ENCODE assay signal across 15 cellular contexts in genomic region chr1:234769284-234769998, GRCh38.
DNase-seq lines count a peak whose midpoint lies in the region; ATAC-seq and TF ChIP-seq lines count a peak whose summit lies in the region.
"Had no signal": no experiment of that assay in that cellular context is flagged by ENCODE, and none has a peak within 500 bp of the region (broad histone marks: within the 10 kb centered on the region; RNA-seq: fewer than 3 reads in every experiment).

No MANE protein-coding gene starts in this region.

- no peaks in the 10 kb centered on the region for H4K20me1 ChIP-seq in hepatocyte (ENCODE audit: insufficient read depth, poor library complexity, severe bottlenecking)

- peak overlapping the region; percentile 64 for H3K27ac ChIP-seq in hepatocyte
- H3K27ac ChIP-seq in thymus (ENCODE audit: low read depth): peak overlapping the region; percentile 80
- no peak overlapping the region for H3K27ac ChIP-seq in RWPE1
- no peak overlapping the region for H3K27ac ChIP-seq in psoas muscle
- H3K27ac ChIP-seq: breast epithelium, foreskin keratinocyte, lower lobe of right lung, SJSA1, thoracic aorta, VCaP had no signal

- H3K4me3 ChIP-seq in hepatocyte: no peak overlapping the region
- no peak overlapping the region for H3K4me3 ChIP-seq in thymus (ENCODE audit: low read length)
- H3K4me3 ChIP-seq in psoas muscle: no peak overlapping the region
- H3K4me3 ChIP-seq: breast epithelium, lower lobe of right lung, MG63, SJSA1, thoracic aorta had no signal

- POLR2A ChIA-PET in activated B cell treated with CpG ODN at 0.5 μM for 24 hours (lab: Charles Lee): interaction anchor here (1.1 to 4.4 kb wide), 8 partner anchors 13 to 242 kb away, joined by 3 to 86 read pairs (median 6); partner anchors contain the start of gene IRF2BP2
- POLR2A ChIA-PET in RWPE1 (lab: Yijun Ruan, JAX; ENCODE audit: low non-redundant PET): no interaction called here

- H3K4me1 ChIP-seq in hepatocyte (ENCODE audit: insufficient read depth) (peaks cover 36% of the 10 kb centered on the region), thymus (ENCODE audit: control insufficient read depth, insufficient read depth, low read length) (peaks cover 29% of the 10 kb centered on the region), psoas muscle (peaks cover 18% of the 10 kb centered on the region)
- H3K4me1 ChIP-seq: breast epithelium had no signal

- no peak overlapping the region for H3K4me2 ChIP-seq in hepatocyte

- no peaks in the 10 kb centered on the region for H3K9me2 ChIP-seq in hepatocyte (replicated peaks; ENCODE audit: insufficient read depth)

- no peak for TF ChIP-seq CTCF in activated B cell treated with CpG ODN at 0.5 μM for 24 hours (IDR thresholded peaks at IDR 0.05)
- no peak for TF ChIP-seq CTCF in hepatocyte (IDR thresholded peaks at IDR 0.05; ENCODE audit: poor library complexity)
- TF ChIP-seq CTCF in RWPE1 (conservative IDR thresholded peaks at IDR 0.05; ENCODE audit: low read depth): no peak
- no peak for TF ChIP-seq CTCF in psoas muscle (IDR thresholded peaks at IDR 0.05)

- H3K9me3 Mint-ChIP-seq in activated naive CD4-positive, alpha-beta T cell treated with anti-CD3 and anti-CD28 coated beads, Interleukin-2, amount 50 U/mL, for 24 hours: no peaks in the 10 kb centered on the region
- H3K9me3 Mint-ChIP-seq in activated B cell treated with CpG ODN at 0.5 μM for 24 hours: no peaks in the 10 kb centered on the region

- no peaks in the 10 kb centered on the region for H3K36me3 Mint-ChIP-seq in activated naive CD4-positive, alpha-beta T cell treated with anti-CD3 and anti-CD28 coated beads, Interleukin-2, amount 50 U/mL, for 24 hours
- H3K36me3 Mint-ChIP-seq in activated B cell treated with CpG ODN at 0.5 μM for 24 hours (ENCODE audit: low read depth): no peaks in the 10 kb centered on the region

- no peaks in the 10 kb centered on the region for H3K36me3 ChIP-seq in hepatocyte (replicated peaks; ENCODE audit: insufficient read depth, low read depth)
- no peaks in the 10 kb centered on the region for H3K36me3 ChIP-seq in thymus (ENCODE audit: control insufficient read depth, insufficient read depth)
- H3K36me3 ChIP-seq in psoas muscle (ENCODE audit: insufficient read depth in 1 of 2, low read depth in 1 of 2): no peaks in the 10 kb centered on the region
- H3K36me3 ChIP-seq: breast epithelium, lower lobe of right lung, MG63, SJSA1, thoracic aorta had no signal

- H3K79me2 ChIP-seq in hepatocyte: no peaks in the 10 kb centered on the region

- ATAC-seq in activated B cell treated with CpG ODN at 0.5 μM for 24 hours (ENCODE audit: low read depth): no peak
- ATAC-seq in psoas muscle: no peak
- ATAC-seq in HG03521 (IDR thresholded peaks at IDR 0.05; ENCODE audit: unreplicated experiment): no peak
- ATAC-seq: foreskin keratinocyte, lower lobe of right lung had no signal

- CTCF ChIA-PET in activated B cell treated with CpG ODN at 0.5 μM for 24 hours (lab: Charles Lee) (interaction anchor here (2.2 to 2.7 kb wide), 2 partner anchors 158 to 314 kb away, joined by 7 to 12 read pairs; no protein-coding TSS in a partner anchor), RWPE1 (lab: Yijun Ruan, JAX) (no interaction called here)

- H3K27me3 ChIP-seq in hepatocyte: no peaks in the 10 kb centered on the region
- H3K27me3 ChIP-seq in thymus (ENCODE audit: control insufficient read depth, insufficient read depth): no peaks in the 10 kb centered on the region
- no peaks in the 10 kb centered on the region for H3K27me3 ChIP-seq in psoas muscle (ENCODE audit: insufficient read depth in 3 of 3, low read length in 2 of 3)
- H3K27me3 ChIP-seq: breast epithelium, foreskin keratinocyte, MG63, SJSA1 had no signal

- peak overlapping the region; percentile 87 for H3K27ac Mint-ChIP-seq in activated naive CD4-positive, alpha-beta T cell treated with anti-CD3 and anti-CD28 coated beads, Interleukin-2, amount 50 U/mL, for 24 hours
- H3K27ac Mint-ChIP-seq in activated B cell treated with CpG ODN at 0.5 μM for 24 hours: peak overlapping the region; percentile 83

- H3K27me3 Mint-ChIP-seq in activated naive CD4-positive, alpha-beta T cell treated with anti-CD3 and anti-CD28 coated beads, Interleukin-2, amount 50 U/mL, for 24 hours: no peaks in the 10 kb centered on the region
- H3K27me3 Mint-ChIP-seq in activated B cell treated with CpG ODN at 0.5 μM for 24 hours: no peaks in the 10 kb centered on the region

- intact Hi-C loops in activated B cell treated with CpG ODN at 0.5 μM for 24 hours (cut with micrococcal nuclease): no loop called here
- intact Hi-C loops in psoas muscle (cut with DNase I): no loop called here

- H3K4me1 Mint-ChIP-seq in activated naive CD4-positive, alpha-beta T cell treated with anti-CD3 and anti-CD28 coated beads, Interleukin-2, amount 50 U/mL, for 24 hours: peaks cover 68% of the 10 kb centered on the region
- peaks cover 58% of the 10 kb centered on the region for H3K4me1 Mint-ChIP-seq in activated B cell treated with CpG ODN at 0.5 μM for 24 hours

- DNase-seq in activated naive CD4-positive, alpha-beta T cell treated with Interleukin-2 at 50 U/mL for 16 hours: no peak
- DNase-seq in activated B cell treated with CpG ODN at 0.5 μM for 24 hours (no peak), hepatocyte (ENCODE audit: low spot score) (no peak), RWPE1 (ENCODE audit: low spot score) (no peak), psoas muscle (no peak)
- DNase-seq: foreskin keratinocyte, lower lobe of right lung, MG63 had no signal

- H2AFZ ChIP-seq in hepatocyte: no peak overlapping the region

- H3K9me3 ChIP-seq in hepatocyte (ENCODE audit: low read depth) (no peaks in the 10 kb centered on the region), thymus (ENCODE audit: control insufficient read depth) (no peaks in the 10 kb centered on the region), psoas muscle (no peaks in the 10 kb centered on the region)
- H3K9me3 ChIP-seq: breast epithelium, lower lobe of right lung, MG63, SJSA1, thoracic aorta had no signal

- 87% methylated on average over 13 of the region's 13 CpGs for WGBS in hepatocyte (ENCODE audit: low lambda C conversion rate, missing lambda C conversion rate)
- 94% methylated on average over 13 of the region's 13 CpGs for WGBS in thymus
- WGBS in psoas muscle, 3 donors: 92 to 93% (median 92%) methylated on average over 13 of the region's 13 CpGs

- peak overlapping the region; percentile 23 for H3K4me3 Mint-ChIP-seq in activated naive CD4-positive, alpha-beta T cell treated with anti-CD3 and anti-CD28 coated beads, Interleukin-2, amount 50 U/mL, for 24 hours
- no peak overlapping the region for H3K4me3 Mint-ChIP-seq in activated B cell treated with CpG ODN at 0.5 μM for 24 hours

Comparison
In these comparisons a context has a peak if more than half of its experiments do, and no peak if none do; other contexts are left out.
1. H3K27ac ChIP-seq: peak in hepatocyte (single experiment) and thymus (single experiment); none in RWPE1 (single experiment) and psoas muscle (single experiment).